ENCODE assay signal across 9 cellular contexts in genomic region chr5:88875609-88876234, GRCh38. TPM values are rescaled to one million over a fixed set of nuclear protein-coding genes. Genes with fewer than 3 reads are reported as not detected.
DNase-seq lines count a peak whose midpoint lies in the region; ATAC-seq and TF ChIP-seq lines count a peak whose summit lies in the region.
"Had no signal": no experiment of that assay in that cellular context is flagged by ENCODE, and none has a peak within 500 bp of the region (broad histone marks: within the 10 kb centered on the region; RNA-seq: fewer than 3 reads in every experiment).

No MANE protein-coding gene starts in this region.

- peaks cover 9% of the 10 kb centered on the region for H3K4me1 Mint-ChIP-seq in Calu3 (ENCODE audit: low read depth, unreplicated experiment)
- H3K4me1 Mint-ChIP-seq in activated T-cell treated with anti-CD3 and anti-CD28 coated beads, Interleukin-2, amount 50 U/mL, for 24 hours (ENCODE audit: low read depth) = no peaks in the 10 kb centered on the region

- no peaks in the 10 kb centered on the region for H3K27me3 Mint-ChIP-seq in Calu3 (ENCODE audit: unreplicated experiment)
- peaks cover 30% of the 10 kb centered on the region for H3K27me3 Mint-ChIP-seq in activated T-cell treated with anti-CD3 and anti-CD28 coated beads, Interleukin-2, amount 50 U/mL, for 24 hours

- no peaks in the 10 kb centered on the region for H3K79me2 ChIP-seq in ACC112 (ENCODE audit: control insufficient read depth, insufficient read depth, low read length, unreplicated experiment)
- H3K79me2 ChIP-seq: parathyroid adenoma had no signal

- peaks cover 13% of the 10 kb centered on the region for H3K4me1 ChIP-seq in ACC112 (ENCODE audit: control insufficient read depth, insufficient read depth, low read length, unreplicated experiment)
- H3K4me1 ChIP-seq: parathyroid adenoma had no signal

- BruUV-seq in Calu3 (replicated peaks; lab: Mats Ljungman, UMichigan) = no TSS peak

- ATAC-seq in GM21619 (IDR thresholded peaks at IDR 0.05; ENCODE audit: unreplicated experiment) = peak; percentile 38
- ATAC-seq in HG03135 (IDR thresholded peaks at IDR 0.05; ENCODE audit: unreplicated experiment) = no peak

- intact Hi-C loops in Calu3 (cut with micrococcal nuclease; ENCODE audit: unreplicated experiment) = no loop called here

- TF ChIP-seq CTCF in fibroblast of the aortic adventitia (IDR thresholded peaks at IDR 0.05; ENCODE audit: insufficient read depth, low read length) = no peak
- no peak for TF ChIP-seq CTCF in Calu3 (IDR thresholded peaks at IDR 0.05; ENCODE audit: unreplicated experiment)

- CTCF ChIA-PET in Calu3 (lab: Charles Lee) = no interaction called here

- no peaks in the 10 kb centered on the region for H3K36me3 ChIP-seq in ACC112 (ENCODE audit: insufficient read depth, low read length)

- H3K4me3 ChIP-seq in ACC112 (ENCODE audit: low read depth, low read length) = no peak overlapping the region
- H3K4me3 ChIP-seq in fibroblast of the aortic adventitia (ENCODE audit: low read depth, low read length) = peak overlapping the region; percentile 36

- H3K27ac Mint-ChIP-seq in Calu3 (ENCODE audit: unreplicated experiment) = no peak overlapping the region
- no peak overlapping the region for H3K27ac Mint-ChIP-seq in activated T-cell treated with anti-CD3 and anti-CD28 coated beads, Interleukin-2, amount 50 U/mL, for 24 hours

- peak overlapping the region; percentile 51 for H2AFZ ChIP-seq in ACC112 (ENCODE audit: low read length, unreplicated experiment)
- H2AFZ ChIP-seq: parathyroid adenoma had no signal

- H3K4me3 Mint-ChIP-seq in Calu3 (ENCODE audit: low read depth, unreplicated experiment) = no peak overlapping the region
- no peak overlapping the region for H3K4me3 Mint-ChIP-seq in activated T-cell treated with anti-CD3 and anti-CD28 coated beads, Interleukin-2, amount 50 U/mL, for 24 hours

- no peaks in the 10 kb centered on the region for H3K27me3 ChIP-seq in ACC112 (ENCODE audit: insufficient read depth, low read length)

- H3K36me3 Mint-ChIP-seq in Calu3 (ENCODE audit: insufficient read depth, unreplicated experiment) = no peaks in the 10 kb centered on the region
- H3K36me3 Mint-ChIP-seq in activated T-cell treated with anti-CD3 and anti-CD28 coated beads, Interleukin-2, amount 50 U/mL, for 24 hours (ENCODE audit: low read depth) = no peaks in the 10 kb centered on the region

- no peak overlapping the region for H3K27ac ChIP-seq in ACC112 (ENCODE audit: low read depth, low read length)
- H3K27ac ChIP-seq: parathyroid adenoma had no signal

- DNase-seq in NCI-H446 treated with DMSO at 0.1 percent for 48 hours (lab: John Stamatoyannopoulos, UW) = peak; percentile 59
- DNase-seq in fibroblast of the aortic adventitia (ENCODE audit: low read depth) = peak; percentile 43
- DNase-seq in NCI-H226 = no peak
- DNase-seq in Calu3 = no peak
- no peak for DNase-seq in activated T-cell treated with anti-CD3 and anti-CD28 coated beads, Interleukin-2, amount 50 U/mL, for 24 hours

- H3K9me3 Mint-ChIP-seq in Calu3 (ENCODE audit: low read depth, unreplicated experiment) = no peaks in the 10 kb centered on the region
- no peaks in the 10 kb centered on the region for H3K9me3 Mint-ChIP-seq in activated T-cell treated with anti-CD3 and anti-CD28 coated beads, Interleukin-2, amount 50 U/mL, for 24 hours

RNA-seq across cellular contexts. Expression of gene MEF2C, which starts 7.3 kb away (rescaled TPM):
- total RNA-seq in fibroblast of the aortic adventitia (ENCODE audit: low replicate concordance) = 23.5 and 38.6 TPM in 2 replicates
- 6.1 and 6.5 TPM in 2 replicates for total RNA-seq in Calu3 (2022)

Comparison
In these comparisons a context has a peak if more than half of its experiments do, and no peak if none do; other contexts are left out.
1. DNase-seq: peak in NCI-H446 treated with DMSO at 0.1 percent for 48 hours (single experiment) and fibroblast of the aortic adventitia (single experiment); none in NCI-H226 (single experiment), Calu3 (single experiment) and activated T-cell treated with anti-CD3 and anti-CD28 coated beads, Interleukin-2, amount 50 U/mL, for 24 hours (single experiment).